ENCODE assay signal across 18 cellular contexts in genomic region chr10:48678041-48678440, GRCh38. TPM values are rescaled to one million over a fixed set of nuclear protein-coding genes. Genes with fewer than 3 reads are reported as not detected.
DNase-seq lines count a peak whose midpoint lies in the region; ATAC-seq and TF ChIP-seq lines count a peak whose summit lies in the region.
"Had no signal": no experiment of that assay in that cellular context is flagged by ENCODE, and none has a peak within 500 bp of the region (broad histone marks: within the 10 kb centered on the region; RNA-seq: fewer than 3 reads in every experiment).

No MANE protein-coding gene starts in this region.

- no peak for TF ChIP-seq POLR2A in tibial nerve (IDR thresholded peaks at IDR 0.05)

- H3K36me3 ChIP-seq in tibial nerve, result no peaks in the 10 kb centered on the region
- H3K36me3 ChIP-seq: lower lobe of right lung, neutrophil, thoracic aorta had no signal

- H3K9me3 Mint-ChIP-seq in stimulated activated naive B cell treated with anti-CD40 and anti-IgM and Interleukin-4, amounts not matched to agents 10 μg/mL and 1 μg/mL and 100 μg/mL, for 72 hours, result peaks cover 11% of the 10 kb centered on the region in 2 donors

- peak overlapping the region; percentile 54 to 68 for H3K4me3 Mint-ChIP-seq in stimulated activated naive B cell treated with anti-CD40 and anti-IgM and Interleukin-4, amounts not matched to agents 10 μg/mL and 1 μg/mL and 100 μg/mL, for 72 hours
- H3K4me3 Mint-ChIP-seq: CD4-positive, alpha-beta memory T cell had no signal

- no peak overlapping the region for H3K27ac ChIP-seq in tibial nerve
- H3K27ac ChIP-seq: dorsolateral prefrontal cortex, lower lobe of right lung, neutrophil, thoracic aorta had no signal

- H3K9me3 ChIP-seq in tibial nerve, result peaks cover 0 to 26% (median 0%) of the 10 kb centered on the region in 4 donors
- H3K9me3 ChIP-seq: neutrophil, thoracic aorta had no signal

- no peak for DNase-seq in stimulated activated naive B cell treated with anti-CD40 and anti-IgM and Interleukin-4, amounts not matched to agents 10 μg/mL and 1 μg/mL and 100 μg/mL, for 72 hours
- DNase-seq in tibial nerve (ENCODE audit: low spot score in 2 of 2) (no peak), Right ventricle myocardium superior (no peak), T1000 (lab: John Stamatoyannopoulos, UW) (no peak)
- DNase-seq: activated CD4-positive, CD25-positive, alpha-beta regulatory T cell treated with anti-CD3 and anti-CD28 coated beads, Interleukin-2, amount 50 U/mL, for 72 hours; activated T-cell treated with anti-CD3 and anti-CD28 coated beads, Interleukin-2, amount 50 U/mL, for 1 hour; aorta; CD4-positive, alpha-beta memory T cell; dorsolateral prefrontal cortex; lower lobe of right lung; NCI-H2227 treated with DMSO at 0.1 percent for 48 hours; small intestine; SW 1271 had no signal

- no peaks in the 10 kb centered on the region for H3K27me3 Mint-ChIP-seq in stimulated activated naive B cell treated with anti-CD40 and anti-IgM and Interleukin-4, amounts not matched to agents 10 μg/mL and 1 μg/mL and 100 μg/mL, for 72 hours
- H3K27me3 Mint-ChIP-seq: CD4-positive, alpha-beta memory T cell had no signal

- H3K27ac Mint-ChIP-seq in stimulated activated naive B cell treated with anti-CD40 and anti-IgM and Interleukin-4, amounts not matched to agents 10 μg/mL and 1 μg/mL and 100 μg/mL, for 72 hours, result peak overlapping the region; percentile 95
- H3K27ac Mint-ChIP-seq: CD4-positive, alpha-beta memory T cell had no signal

- no peaks in the 10 kb centered on the region for H3K4me1 ChIP-seq in tibial nerve
- H3K4me1 ChIP-seq: lower lobe of right lung had no signal

- H3K4me1 Mint-ChIP-seq in stimulated activated naive B cell treated with anti-CD40 and anti-IgM and Interleukin-4, amounts not matched to agents 10 μg/mL and 1 μg/mL and 100 μg/mL, for 72 hours, result peaks cover 27 to 61% of the 10 kb centered on the region in 2 donors
- H3K4me1 Mint-ChIP-seq: CD4-positive, alpha-beta memory T cell had no signal

- peaks cover 7 to 15% of the 10 kb centered on the region in 2 donors for H3K36me3 Mint-ChIP-seq in stimulated activated naive B cell treated with anti-CD40 and anti-IgM and Interleukin-4, amounts not matched to agents 10 μg/mL and 1 μg/mL and 100 μg/mL, for 72 hours
- H3K36me3 Mint-ChIP-seq: CD4-positive, alpha-beta memory T cell had no signal

- no peak for TF ChIP-seq CTCF in tibial nerve (IDR thresholded peaks at IDR 0.05)

- peak; percentile 70 for ATAC-seq in GM19023 (IDR thresholded peaks at IDR 0.05; ENCODE audit: unreplicated experiment)
- peak; percentile 72 for ATAC-seq in GM21723 (IDR thresholded peaks at IDR 0.05; ENCODE audit: unreplicated experiment)
- ATAC-seq in HG03432 (IDR thresholded peaks at IDR 0.05; ENCODE audit: unreplicated experiment), result peak; percentile 68
- ATAC-seq in stimulated activated naive B cell treated with anti-CD40 and anti-IgM and Interleukin-4, amounts not matched to agents 10 μg/mL and 1 μg/mL and 100 μg/mL, for 72 hours (replicated peaks), result peak; percentile 86 to 94
- ATAC-seq in Right ventricle myocardium superior (ENCODE audit: poor library complexity), result no peak
- ATAC-seq: lower lobe of right lung had no signal

- no peak overlapping the region for H3K4me3 ChIP-seq in tibial nerve
- H3K4me3 ChIP-seq: dorsolateral prefrontal cortex, lower lobe of right lung, thoracic aorta had no signal

- no peak for TF ChIP-seq EP300 in tibial nerve (IDR thresholded peaks at IDR 0.05)

- H3K27me3 ChIP-seq in tibial nerve, result no peaks in the 10 kb centered on the region
- H3K27me3 ChIP-seq: neutrophil had no signal

- 80 to 87% methylated on average over 1 of the region's 1 CpG for WGBS in tibial nerve, 2 donors

- intact Hi-C loops in Right ventricle myocardium superior (cut with DNase I), result no loop called here

RNA-seq across cellular contexts. Expression of gene WDFY4, which starts 6.6 kb away (rescaled TPM):
- total RNA-seq in tibial nerve (10 to 100 TPM in 2 of 4 donors, 1 to 10 TPM in 2; 5.0 to 16.5 (median 8.8) TPM), Right ventricle myocardium superior (1.1 TPM)
